In genomic region chr9:86578722-86579121, GRCh38 we compare ENCODE assay signal across 26 cellular contexts.
"Had no signal": no experiment of that assay in that cellular context is flagged by ENCODE, and none has a peak within 500 bp of the region (broad histone marks: within the 10 kb centered on the region; RNA-seq: fewer than 3 reads in every experiment).

No MANE protein-coding gene starts in this region.

- H3K4me1 Mint-ChIP-seq: central memory CD8-positive, alpha-beta T cell; memory B cell; naive thymus-derived CD4-positive, alpha-beta T cell had no signal

- H3K27me3 ChIP-seq: colonic mucosa, gastrocnemius medialis, ovary, spleen, thyroid gland had no signal

- H3K4me3 Mint-ChIP-seq: central memory CD8-positive, alpha-beta T cell; dendritic cell treated with granulocyte-macrophage colony-stimulating factor and Interleukin-4, amounts not matched to agents 40 ng/mL and 50 ng/mL, for 4 days; endodermal cell; memory B cell; mesothelial cell of epicardium; naive thymus-derived CD4-positive, alpha-beta T cell; nephron progenitor cell; stimulated activated naive CD8-positive, alpha-beta T cell treated with anti-CD3 and anti-CD28 coated beads, Interleukin-15, Interleukin-2, amounts not matched to agents 100 ng/mL and 50 ng/mL, for 24 hours had no signal

- H3K27ac Mint-ChIP-seq: dendritic cell treated with granulocyte-macrophage colony-stimulating factor and Interleukin-4, amounts not matched to agents 40 ng/mL and 50 ng/mL, for 4 days; endodermal cell; memory B cell; mesothelial cell of epicardium; naive thymus-derived CD4-positive, alpha-beta T cell; stimulated activated naive CD8-positive, alpha-beta T cell treated with anti-CD3 and anti-CD28 coated beads, Interleukin-15, Interleukin-2, amounts not matched to agents 100 ng/mL and 50 ng/mL, for 24 hours; type B pancreatic cell had no signal

- FAIRE-seq: keratinocyte had no signal

- H3K9me3 Mint-ChIP-seq: central memory CD8-positive, alpha-beta T cell; memory B cell had no signal

- H3K9me3 ChIP-seq: colonic mucosa, gastrocnemius medialis, lower lobe of right lung, mucosa of descending colon, ovary, psoas muscle, spleen, thyroid gland had no signal

- H3K36me3 ChIP-seq: colonic mucosa, gastrocnemius medialis, lower lobe of right lung, ovary, spleen, thyroid gland had no signal

- H3K4me3 ChIP-seq: colonic mucosa, gastrocnemius medialis, lower lobe of right lung, mucosa of descending colon, ovary, psoas muscle, skin epidermis, spleen, thyroid gland had no signal

- DNase-seq: colonic mucosa; effector CD8-positive, alpha-beta T cell; endodermal cell; foreskin fibroblast; gastrocnemius medialis; head of caudate nucleus; left ventricle myocardium superior; lower lobe of right lung; mucosa of descending colon; naive thymus-derived CD4-positive, alpha-beta T cell; occipital lobe; ovary; posterior cingulate gyrus; psoas muscle; spleen; thyroid gland had no signal

- H3K4me1 ChIP-seq: colonic mucosa, lower lobe of right lung, psoas muscle had no signal

- H3K27ac ChIP-seq: colonic mucosa, epithelial cell of prostate, gastrocnemius medialis, lower lobe of right lung, ovary, psoas muscle, skin epidermis, spleen, thyroid gland had no signal

- H3K36me3 Mint-ChIP-seq: memory B cell; naive thymus-derived CD4-positive, alpha-beta T cell had no signal

- H3K27me3 Mint-ChIP-seq: dendritic cell treated with granulocyte-macrophage colony-stimulating factor and Interleukin-4, amounts not matched to agents 40 ng/mL and 50 ng/mL, for 4 days had no signal
